In genomic region chr9:4382722-4383317, GRCh38 we compare ENCODE assay signal across 9 cellular contexts.
DNase-seq lines count a peak whose midpoint lies in the region; ATAC-seq, FAIRE-seq and TF ChIP-seq lines count a peak whose summit lies in the region.
"Had no signal": no experiment of that assay in that cellular context is flagged by ENCODE, and none has a peak within 500 bp of the region (broad histone marks: within the 10 kb centered on the region; RNA-seq: fewer than 3 reads in every experiment).

No MANE protein-coding gene starts in this region.

- H3K36me3 ChIP-seq in BJ (ENCODE audit: control insufficient read depth, insufficient read depth, low read length) (no peaks in the 10 kb centered on the region), adrenal gland (replicated peaks in 1 of 2) (no peaks in the 10 kb centered on the region)

- intact Hi-C loops in adrenal gland (cut with DNase I): loop anchor here in 1 of 2 donors (5.0 kb wide), 2 partner anchors 259 to 359 kb away; partner anchors contain the start of gene AK3
- intact Hi-C loops in activated T-helper 1 cell treated with anti-CD3 and anti-CD28 coated beads, Interleukin-12 subunit alpha, Interleukin-12 subunit beta, Interleukin-2, Interleukin-4 antibody, amounts not matched to agents 30 ng/mL and 10 ng/mL and 1 ng/mL, durations not matched to agents 14 hours and 24 hours and 36 hours (cut with micrococcal nuclease): loop anchor here (5.0 to 10.0 kb wide), 2 partner anchors 259 to 372 kb away; no protein-coding TSS in a partner anchor

- WGBS in adrenal gland, 4 donors: 43 to 49% (median 47%) methylated on average over 4 of the region's 4 CpGs

- H3K36me3 Mint-ChIP-seq in activated T-helper 1 cell treated with anti-CD3 and anti-CD28 coated beads, Interleukin-12 subunit alpha, Interleukin-12 subunit beta, Interleukin-2, Interleukin-4 antibody, amounts not matched to agents 30 ng/mL and 10 ng/mL and 1 ng/mL, durations not matched to agents 14 hours and 24 hours and 36 hours (ENCODE audit: low read depth): no peaks in the 10 kb centered on the region
- H3K36me3 Mint-ChIP-seq: IgD-negative memory B cell had no signal

- POLR2A ChIA-PET in BJ (lab: Charles Lee): no interaction called here

- DNase-seq in BJ (ENCODE audit: low read depth) (no peak), GM18507 (ENCODE audit: extremely low spot score, insufficient read length, low read depth) (no peak), LHCN-M2 (ENCODE audit: low read depth) (peak; percentile 5), adrenal gland (peak in 1 of 7 donors; percentile 7), left kidney (ENCODE audit: low read depth, low spot score) (peak; percentile 50), occipital lobe (lab: John Stamatoyannopoulos, UW) (no peak)
- no peak for DNase-seq in activated T-helper 1 cell treated with anti-CD3 and anti-CD28 coated beads, Interleukin-12 subunit alpha, Interleukin-12 subunit beta, Interleukin-2, Interleukin-4 antibody, amounts not matched to agents 30 ng/mL and 10 ng/mL and 1 ng/mL, durations not matched to agents 14 hours and 24 hours and 36 hours (ENCODE audit: low spot score)

- no peaks in the 10 kb centered on the region for H3K9me3 Mint-ChIP-seq in activated T-helper 1 cell treated with anti-CD3 and anti-CD28 coated beads, Interleukin-12 subunit alpha, Interleukin-12 subunit beta, Interleukin-2, Interleukin-4 antibody, amounts not matched to agents 30 ng/mL and 10 ng/mL and 1 ng/mL, durations not matched to agents 14 hours and 24 hours and 36 hours
- H3K9me3 Mint-ChIP-seq: IgD-negative memory B cell had no signal

- no peak overlapping the region for H3K27ac ChIP-seq in adrenal gland

- ATAC-seq in HG02973 (IDR thresholded peaks at IDR 0.05; ENCODE audit: unreplicated experiment): no peak

- H3K27me3 ChIP-seq in BJ (ENCODE audit: control insufficient read depth, insufficient read depth, low read length): no peaks in the 10 kb centered on the region; the same call in 1 of the 2 replicates
- H3K27me3 ChIP-seq in adrenal gland: no peaks in the 10 kb centered on the region

- CTCF ChIA-PET in BJ (lab: Yijun Ruan, JAX): interaction anchor here (0.6 to 4.3 kb wide), 13 partner anchors 10 to 377 kb away, joined by 3 to 38 read pairs (median 3); partner anchors contain the start of gene SLC1A1

- no peaks in the 10 kb centered on the region for H3K4me1 Mint-ChIP-seq in activated T-helper 1 cell treated with anti-CD3 and anti-CD28 coated beads, Interleukin-12 subunit alpha, Interleukin-12 subunit beta, Interleukin-2, Interleukin-4 antibody, amounts not matched to agents 30 ng/mL and 10 ng/mL and 1 ng/mL, durations not matched to agents 14 hours and 24 hours and 36 hours (ENCODE audit: low read depth)
- H3K4me1 Mint-ChIP-seq: IgD-negative memory B cell had no signal

- peak; percentile 88 for FAIRE-seq in GM18507 (lab: Jason Lieb, UNC)

- no peaks in the 10 kb centered on the region for H3K4me1 ChIP-seq in adrenal gland (replicated peaks in 1 of 2)

- TF ChIP-seq CTCF in BJ (IDR thresholded peaks at IDR 0.05; ENCODE audit: insufficient read depth, low read depth, low read length): peak; percentile 55
- peak; percentile 17 to 62 (median 60) for TF ChIP-seq CTCF in adrenal gland (IDR thresholded peaks at IDR 0.05)

- no peak overlapping the region for H3K4me3 Mint-ChIP-seq in activated T-helper 1 cell treated with anti-CD3 and anti-CD28 coated beads, Interleukin-12 subunit alpha, Interleukin-12 subunit beta, Interleukin-2, Interleukin-4 antibody, amounts not matched to agents 30 ng/mL and 10 ng/mL and 1 ng/mL, durations not matched to agents 14 hours and 24 hours and 36 hours
- H3K4me3 Mint-ChIP-seq: IgD-negative memory B cell had no signal

- H3K27me3 Mint-ChIP-seq in activated T-helper 1 cell treated with anti-CD3 and anti-CD28 coated beads, Interleukin-12 subunit alpha, Interleukin-12 subunit beta, Interleukin-2, Interleukin-4 antibody, amounts not matched to agents 30 ng/mL and 10 ng/mL and 1 ng/mL, durations not matched to agents 14 hours and 24 hours and 36 hours (ENCODE audit: insufficient read depth): peaks cover 4% of the 10 kb centered on the region
- H3K27me3 Mint-ChIP-seq: IgD-negative memory B cell had no signal

- no peaks in the 10 kb centered on the region for H3K9me3 ChIP-seq in adrenal gland (replicated peaks in 1 of 3)

- no peak overlapping the region for H3K27ac Mint-ChIP-seq in activated T-helper 1 cell treated with anti-CD3 and anti-CD28 coated beads, Interleukin-12 subunit alpha, Interleukin-12 subunit beta, Interleukin-2, Interleukin-4 antibody, amounts not matched to agents 30 ng/mL and 10 ng/mL and 1 ng/mL, durations not matched to agents 14 hours and 24 hours and 36 hours
- H3K27ac Mint-ChIP-seq: IgD-negative memory B cell had no signal

- TF ChIP-seq POLR2A in adrenal gland (IDR thresholded peaks at IDR 0.05): no peak

- H3K4me3 ChIP-seq in BJ (ENCODE audit: low read depth, low read length) (no peak overlapping the region), adrenal gland (no peak overlapping the region)

Comparison
In these comparisons a context has a peak if more than half of its experiments do, and no peak if none do; other contexts are left out.
1. DNase-seq: peak in LHCN-M2 (single experiment) and left kidney (single experiment); none in BJ (single experiment), GM18507 (single experiment), occipital lobe (single experiment) and activated T-helper 1 cell treated with anti-CD3 and anti-CD28 coated beads, Interleukin-12 subunit alpha, Interleukin-12 subunit beta, Interleukin-2, Interleukin-4 antibody, amounts not matched to agents 30 ng/mL and 10 ng/mL and 1 ng/mL, durations not matched to agents 14 hours and 24 hours and 36 hours (single experiment).